1 cellular context compared by ENCODE assay signal in the genomic region with DNA sequence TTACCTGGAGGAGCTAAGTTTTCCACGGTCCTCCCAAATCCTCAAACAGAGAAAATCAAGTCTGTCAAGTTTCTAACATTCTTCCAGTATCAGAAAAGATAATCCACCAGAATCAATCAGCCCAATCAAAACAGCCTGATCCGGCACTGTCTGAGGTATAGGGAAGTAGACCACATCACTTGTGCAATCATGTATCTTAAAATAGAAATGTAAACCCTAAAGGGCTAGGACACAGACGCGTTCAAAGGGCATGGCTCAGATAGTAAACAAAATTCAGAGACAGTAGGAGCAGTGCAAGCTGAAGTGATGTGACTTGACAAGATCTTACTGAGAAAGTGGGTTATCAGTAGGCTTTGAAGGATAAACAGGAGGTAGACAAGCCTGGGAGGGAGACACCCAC.
TF ChIP-seq lines count a peak whose summit lies in the region.

No MANE protein-coding gene starts in this region.

TF ChIP-seq in HepG2, 621 proteins besides CTCF, POLR2A, EP300 and RAD21 (continued from another document):
- TF ChIP-seq ZBTB40 (IDR thresholded peaks at IDR 0.05) = no peak
- TF ChIP-seq ZBTB40 (CRISPR knock-in tag; IDR thresholded peaks at IDR 0.05) = no peak
- no peak for TF ChIP-seq ZNF878 (CRISPR knock-in tag; IDR thresholded peaks at IDR 0.05)
- TF ChIP-seq LCORL (IDR thresholded peaks at IDR 0.05) = no peak
- no peak for TF ChIP-seq LCORL (CRISPR knock-in tag; IDR thresholded peaks at IDR 0.05)
- TF ChIP-seq NONO (IDR thresholded peaks at IDR 0.05) = no peak
- no peak for TF ChIP-seq NONO (CRISPR knock-in tag; conservative IDR thresholded peaks at IDR 0.05)
- TF ChIP-seq REXO4 (CRISPR knock-in tag; IDR thresholded peaks at IDR 0.05; ENCODE audit: borderline replicate concordance) = no peak
- TF ChIP-seq SRF (IDR thresholded peaks at IDR 0.05; ENCODE audit: low read depth, low read length) = no peak
- peak; percentile 99 for TF ChIP-seq MEF2D (CRISPR knock-in tag; IDR thresholded peaks at IDR 0.05)
- TF ChIP-seq ZNF615 (CRISPR knock-in tag; IDR thresholded peaks at IDR 0.05; ENCODE audit: borderline replicate concordance) = no peak
- no peak for TF ChIP-seq AGO2 (optimal IDR thresholded peaks at IDR 0.05; ENCODE audit: low read depth, low read length)
- no peak for TF ChIP-seq KLF11 (CRISPR knock-in tag; IDR thresholded peaks at IDR 0.05)
- TF ChIP-seq RARA (CRISPR knock-in tag; IDR thresholded peaks at IDR 0.05) = 0 out of 2 replicates have a peak, but pooled peaks have one; percentile 35
